In the genomic region with DNA sequence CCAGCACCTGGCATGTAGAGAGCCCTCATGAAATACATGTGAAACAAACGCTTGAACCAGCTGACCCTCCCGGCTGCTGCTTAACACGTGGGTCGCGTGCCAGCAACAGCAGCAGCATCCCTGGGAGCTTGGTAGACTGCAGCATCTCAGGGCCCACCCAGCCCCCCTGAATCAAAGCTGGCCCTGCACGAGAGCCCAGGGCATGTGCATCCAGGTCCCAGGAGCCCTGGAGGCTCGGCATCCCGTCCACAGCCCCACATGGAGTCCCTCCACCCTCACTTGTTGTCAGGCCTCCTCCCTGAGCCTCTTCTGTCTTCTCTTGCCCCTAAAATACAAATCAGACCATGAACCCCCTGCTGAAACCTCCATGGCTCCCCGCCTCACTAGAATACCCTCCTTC, we compare ENCODE assay signal across 23 cellular contexts.
DNase-seq lines count a peak whose midpoint lies in the region; FAIRE-seq and TF ChIP-seq lines count a peak whose summit lies in the region.
"Had no signal": no experiment of that assay in that cellular context is flagged by ENCODE, and none has a peak within 500 bp of the region (broad histone marks: within the 10 kb centered on the region; RNA-seq: fewer than 3 reads in every experiment).

No MANE protein-coding gene starts in this region.

- FAIRE-seq in kidney (lab: Jason Lieb, UNC), result no peak
- FAIRE-seq: GM12891 had no signal

- POLR2A ChIA-PET in PC-9 (lab: Charles Lee; ENCODE audit: unreplicated experiment), result no interaction called here

- H2AFZ ChIP-seq in PC-9, result no peak overlapping the region

- no peak overlapping the region for H3K9ac ChIP-seq in BLaER1
- H3K9ac ChIP-seq in kidney (ENCODE audit: low read length in 2 of 2), result no peak overlapping the region
- H3K9ac ChIP-seq: KMS-11 had no signal

- H3K4me2 ChIP-seq in BLaER1, result peak overlapping the region; percentile 69
- no peak overlapping the region for H3K4me2 ChIP-seq in PC-9
- H3K4me2 ChIP-seq: KMS-11 had no signal

- H3K27me3 ChIP-seq in BLaER1, result no peaks in the 10 kb centered on the region
- no peaks in the 10 kb centered on the region for H3K27me3 ChIP-seq in PC-9 (ENCODE audit: insufficient read depth, low read depth)
- H3K27me3 ChIP-seq in effector memory CD4-positive, alpha-beta T cell (replicated peaks; ENCODE audit: control insufficient read depth, insufficient read depth, low read length, poor library complexity, severe bottlenecking), result no peaks in the 10 kb centered on the region
- H3K27me3 ChIP-seq: SJCRH30 had no signal

- peaks cover 12% of the 10 kb centered on the region for H3K9me3 ChIP-seq in BLaER1
- H3K9me3 ChIP-seq in kidney (ENCODE audit: control insufficient read depth in 1 of 2, low read length in 2 of 2), result no peaks in the 10 kb centered on the region
- H3K9me3 ChIP-seq in PC-9 (ENCODE audit: insufficient read depth, low read depth), result no peaks in the 10 kb centered on the region
- H3K9me3 ChIP-seq in effector memory CD4-positive, alpha-beta T cell (ENCODE audit: control insufficient read depth, low read length), result no peaks in the 10 kb centered on the region
- H3K9me3 ChIP-seq: SJCRH30 had no signal

- no TSS peak for BruUV-seq in PC-9 (replicated peaks; lab: Mats Ljungman, UMichigan)

- CTCF ChIA-PET in PC-9 (lab: Charles Lee), result no interaction called here

- peak; percentile 8 for DNase-seq in NCI-H1105 treated with DMSO at 0.1 percent for 48 hours (lab: John Stamatoyannopoulos, UW)
- no peak for DNase-seq in NCI-H1105 (lab: John Stamatoyannopoulos, UW)
- DNase-seq in NCI-H774 (lab: John Stamatoyannopoulos, UW), result peak; percentile 11
- DNase-seq in kidney, result peak; percentile 52
- no peak for DNase-seq in PC-9
- DNase-seq in cerebellar cortex (ENCODE audit: low spot score), result no peak
- no peak for DNase-seq in effector memory CD4-positive, alpha-beta T cell
- DNase-seq: 8988T; CD4-positive, alpha-beta memory T cell; DMS53; EL; GOT3; MV-4-11; NCI-H2107; NCI-H226; NCI-H69; PC-3 had no signal

- H3K36me3 ChIP-seq in BLaER1 (no peaks in the 10 kb centered on the region), kidney (ENCODE audit: control insufficient read depth in 1 of 2, insufficient read depth in 2 of 2, low read length in 2 of 2) (no peaks in the 10 kb centered on the region), PC-9 (ENCODE audit: low read depth) (no peaks in the 10 kb centered on the region)
- H3K36me3 ChIP-seq in effector memory CD4-positive, alpha-beta T cell (ENCODE audit: control insufficient read depth, insufficient read depth, low read length), result no peaks in the 10 kb centered on the region
- H3K36me3 ChIP-seq: SJCRH30 had no signal

- TF ChIP-seq CTCF in kidney (IDR thresholded peaks at IDR 0.05; ENCODE audit: borderline replicate concordance, extremely low read depth, insufficient read depth) (no peak), PC-9 (conservative IDR thresholded peaks at IDR 0.05) (no peak)

- no peaks in the 10 kb centered on the region for H4K20me1 ChIP-seq in BLaER1
- H4K20me1 ChIP-seq in PC-9 (ENCODE audit: insufficient read depth), result no peaks in the 10 kb centered on the region

- intact Hi-C loops in kidney (cut with DNase I) (no loop called here), PC-9 (cut with micrococcal nuclease; ENCODE audit: unreplicated experiment) (no loop called here)

- no peaks in the 10 kb centered on the region for H3K9me2 ChIP-seq in PC-9 (ENCODE audit: insufficient read depth)

- peaks cover 41% of the 10 kb centered on the region for H3K4me1 ChIP-seq in BLaER1
- H3K4me1 ChIP-seq in kidney (ENCODE audit: control insufficient read depth in 1 of 2, insufficient read depth in 1 of 2, low read depth in 1 of 2, low read length in 2 of 2), result no peaks in the 10 kb centered on the region
- no peaks in the 10 kb centered on the region for H3K4me1 ChIP-seq in PC-9 (replicated peaks; ENCODE audit: insufficient read depth)
- H3K4me1 ChIP-seq in effector memory CD4-positive, alpha-beta T cell (ENCODE audit: control insufficient read depth, insufficient read depth, low read length, poor library complexity, severe bottlenecking), result no peaks in the 10 kb centered on the region
- H3K4me1 ChIP-seq: SJCRH30 had no signal

- no peaks in the 10 kb centered on the region for H3K79me2 ChIP-seq in PC-9 (ENCODE audit: low read depth)

- H3K4me3 ChIP-seq in BLaER1 (no peak overlapping the region), kidney (ENCODE audit: low read length in 2 of 2) (no peak overlapping the region), PC-9 (no peak overlapping the region)
- no peak overlapping the region for H3K4me3 ChIP-seq in effector memory CD4-positive, alpha-beta T cell (ENCODE audit: insufficient read depth, low read depth, low read length, poor library complexity, severe bottlenecking)
- H3K4me3 ChIP-seq: SJCRH30 had no signal

- H3K27ac ChIP-seq in BLaER1, result peak overlapping the region; percentile 16; the same call in 1 of the 2 replicates
- H3K27ac ChIP-seq in kidney (ENCODE audit: low read depth in 2 of 2, low read length in 2 of 2), result no peak overlapping the region
- H3K27ac ChIP-seq in PC-9, result no peak overlapping the region
- no peak overlapping the region for H3K27ac ChIP-seq in effector memory CD4-positive, alpha-beta T cell (ENCODE audit: insufficient read depth, low read length, poor library complexity, severe bottlenecking)
- H3K27ac ChIP-seq: HL-60, KMS-11, RWPE1, SJCRH30 had no signal

- no peaks in the 10 kb centered on the region for H3F3A ChIP-seq in PC-9 (ENCODE audit: insufficient read depth, low read depth)

Comparison
In these comparisons a context has a peak if more than half of its experiments do, and no peak if none do; other contexts are left out.
1. DNase-seq: peak in NCI-H1105 treated with DMSO at 0.1 percent for 48 hours (single experiment), NCI-H774 (single experiment) and kidney (single experiment); none in NCI-H1105 (single experiment), PC-9 (0 of 2), cerebellar cortex (single experiment) and effector memory CD4-positive, alpha-beta T cell (0 of 3).